8 cellular contexts compared by ENCODE assay signal in the genomic region with DNA sequence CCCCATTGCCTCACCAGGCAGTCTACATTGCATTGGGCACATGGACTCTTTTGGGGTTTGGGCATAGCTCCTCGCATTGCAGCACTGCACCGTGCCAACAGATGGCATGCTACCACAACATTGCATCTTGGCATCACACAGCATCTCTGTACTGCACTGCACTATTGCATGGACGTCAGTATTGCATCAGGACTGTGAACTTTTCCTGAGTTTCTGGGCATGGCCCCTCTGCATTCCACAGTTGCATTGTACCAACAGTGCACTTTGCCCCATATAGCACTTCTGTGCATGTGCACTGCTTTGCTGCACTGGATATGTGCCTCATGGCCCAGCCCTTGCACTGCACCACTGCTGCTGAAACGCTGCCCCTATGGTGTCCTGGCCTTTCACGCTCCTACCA. TPM values are rescaled to one million over a fixed set of nuclear protein-coding genes. Genes with fewer than 3 reads are reported as not detected.
A peak's percentile ranks its signal among the peaks of the same experiment; 100 is the strongest.
DNase-seq lines count a peak whose midpoint lies in the region; ATAC-seq and TF ChIP-seq lines count a peak whose summit lies in the region.

No MANE protein-coding gene starts in this region.

- no peak overlapping the region for H4K8ac ChIP-seq in H9 (replicated peaks; ENCODE audit: insufficient read length, low read depth, low read length)

- no peaks in the 10 kb centered on the region for H3K36me3 ChIP-seq in WERI-Rb-1

- no peak overlapping the region for H3K4ac ChIP-seq in H9 (ENCODE audit: low read depth, low read length)

- H4K5ac ChIP-seq in H9 (ENCODE audit: insufficient read length, low read depth, low read length), result no peak overlapping the region

- no peak overlapping the region for H3K56ac ChIP-seq in H9 (ENCODE audit: insufficient read length, low read depth, low read length)

- no peak overlapping the region for H3T11ph ChIP-seq in H9 (ENCODE audit: low read length)

- H3K79me2 ChIP-seq in H9 (ENCODE audit: insufficient read depth, low read length), result no peaks in the 10 kb centered on the region

- H2AFZ ChIP-seq in H9 (ENCODE audit: low read length), result no peak overlapping the region

- H3K4me3 ChIP-seq in WERI-Rb-1 (ENCODE audit: low read depth, low read length), result no peak overlapping the region

- no peak overlapping the region for H3K18ac ChIP-seq in H9 (ENCODE audit: insufficient read length, low read depth, low read length)

- H3K23ac ChIP-seq in H9 (ENCODE audit: insufficient read length, low read depth, low read length), result no peak overlapping the region

- peaks cover 14% of the 10 kb centered on the region; the same call in 1 of the 2 replicates for H3K4me1 ChIP-seq in H9 (ENCODE audit: insufficient read depth, low read length)

- ATAC-seq in HG03139 (IDR thresholded peaks at IDR 0.05; ENCODE audit: unreplicated experiment) (no peak), GM18511 (IDR thresholded peaks at IDR 0.05; ENCODE audit: unreplicated experiment) (no peak)

- H3K4me3 Mint-ChIP-seq in H9, result no peak overlapping the region
- no peak overlapping the region for H3K4me3 Mint-ChIP-seq in activated CD4-positive, alpha-beta T cell treated with anti-CD3 and anti-CD28 coated beads, Interleukin-2, amount 10 ng/mL, durations not matched to agents 7 days and 5 days

- H3K4me2 ChIP-seq in H9 (ENCODE audit: insufficient read depth, insufficient read length, low read length), result no peak overlapping the region

- H4K20me1 ChIP-seq in H9 (ENCODE audit: control insufficient read depth, insufficient read depth, insufficient read length), result no peaks in the 10 kb centered on the region

- no peak overlapping the region for H3K9ac ChIP-seq in H9 (ENCODE audit: extremely low read depth, insufficient read length, low read length)

- H3K27me3 ChIP-seq in H9 (ENCODE audit: insufficient read depth, low read length) (no peaks in the 10 kb centered on the region), WERI-Rb-1 (ENCODE audit: insufficient read depth, low read depth, severe bottlenecking) (no peaks in the 10 kb centered on the region)

- H3K9me3 ChIP-seq in H9 (ENCODE audit: control insufficient read depth, low read depth, low read length) (no peaks in the 10 kb centered on the region), WERI-Rb-1 (ENCODE audit: severe bottlenecking) (no peaks in the 10 kb centered on the region)

- no peak overlapping the region for H2BK20ac ChIP-seq in H9 (ENCODE audit: low read depth, low read length, poor library complexity, severe bottlenecking)

- no CpG with 5 or more reads among the region's 5 CpGs for whole genome bisulfite sequencing in H9 (ENCODE audit: extremely low coverage, insufficient read length, low lambda C conversion rate)

- H3K14ac ChIP-seq in H9 (ENCODE audit: insufficient read depth, low read length), result no peak overlapping the region

- no peaks in the 10 kb centered on the region for H3K36me3 Mint-ChIP-seq in H9 (ENCODE audit: insufficient read depth in 1 of 3, low read depth in 3 of 3)
- no peaks in the 10 kb centered on the region for H3K36me3 Mint-ChIP-seq in activated CD4-positive, alpha-beta T cell treated with anti-CD3 and anti-CD28 coated beads, Interleukin-2, amount 10 ng/mL, durations not matched to agents 7 days and 5 days (ENCODE audit: low read depth)

- H2BK12ac ChIP-seq in H9 (ENCODE audit: insufficient read length, low read depth, low read length), result no peak overlapping the region

- no peak for DNase-seq in AG09319 (ENCODE audit: extremely low read depth, low read depth)
- no peak for DNase-seq in H9
- DNase-seq in WERI-Rb-1, result no peak
- peak; percentile 29 for DNase-seq in kidney tubule cell (ENCODE audit: low spot score)
- no peak for DNase-seq in T-helper 1 cell
- DNase-seq in activated CD4-positive, alpha-beta T cell treated with anti-CD3 and anti-CD28 coated beads, Interleukin-2, amount 10 ng/mL, durations not matched to agents 7 days and 5 days, result no peak

- no peak overlapping the region for H4K91ac ChIP-seq in H9 (ENCODE audit: insufficient read length, low read depth, low read length)

- no peaks in the 10 kb centered on the region for H3K27me3 Mint-ChIP-seq in H9 (ENCODE audit: low read depth)
- peaks cover 6% of the 10 kb centered on the region for H3K27me3 Mint-ChIP-seq in activated CD4-positive, alpha-beta T cell treated with anti-CD3 and anti-CD28 coated beads, Interleukin-2, amount 10 ng/mL, durations not matched to agents 7 days and 5 days

- peaks cover 40 to 47% of the 10 kb centered on the region in 2 experiments for H3K4me1 Mint-ChIP-seq in H9
- peaks cover 2% of the 10 kb centered on the region for H3K4me1 Mint-ChIP-seq in activated CD4-positive, alpha-beta T cell treated with anti-CD3 and anti-CD28 coated beads, Interleukin-2, amount 10 ng/mL, durations not matched to agents 7 days and 5 days

- H3K27ac Mint-ChIP-seq in H9, result no peak overlapping the region
- H3K27ac Mint-ChIP-seq in activated CD4-positive, alpha-beta T cell treated with anti-CD3 and anti-CD28 coated beads, Interleukin-2, amount 10 ng/mL, durations not matched to agents 7 days and 5 days, result no peak overlapping the region

- TF ChIP-seq CTCF in AG09319 (IDR thresholded peaks at IDR 0.05; ENCODE audit: low read depth, low read length) (peak; percentile 56), H9 (conservative IDR thresholded peaks at IDR 0.05) (peak; percentile 54), WERI-Rb-1 (IDR thresholded peaks at IDR 0.05; ENCODE audit: low read depth, low read length) (peak; percentile 61)

- H2BK120ac ChIP-seq in H9 (ENCODE audit: low read depth, low read length, poor library complexity, severe bottlenecking), result no peak overlapping the region

- H3K23me2 ChIP-seq in H9 (ENCODE audit: insufficient read length, low read depth, low read length, poor library complexity, severe bottlenecking), result peaks cover 3% of the 10 kb centered on the region

- H3K27ac ChIP-seq in H9 (ENCODE audit: insufficient read length, low read depth, low read length) (no peak overlapping the region), WERI-Rb-1 (no peak overlapping the region)

- CTCF ChIA-PET in activated CD4-positive, alpha-beta T cell treated with anti-CD3 and anti-CD28 coated beads, Interleukin-2, amount 10 ng/mL, durations not matched to agents 7 days and 5 days (lab: Charles Lee), result interaction anchor here (0.5 kb wide), 1 partner anchor 444 kb away, joined by 3 read pairs; no protein-coding TSS in a partner anchor

- no peak overlapping the region for H2AK5ac ChIP-seq in H9 (ENCODE audit: insufficient read length, low read length)

- no peak overlapping the region for H2BK5ac ChIP-seq in H9 (ENCODE audit: insufficient read length, low read length)

- H3K9me3 Mint-ChIP-seq in H9, result no peaks in the 10 kb centered on the region
- H3K9me3 Mint-ChIP-seq in activated CD4-positive, alpha-beta T cell treated with anti-CD3 and anti-CD28 coated beads, Interleukin-2, amount 10 ng/mL, durations not matched to agents 7 days and 5 days, result no peaks in the 10 kb centered on the region

- H2BK15ac ChIP-seq in H9 (ENCODE audit: low read depth, low read length), result no peak overlapping the region

- no peaks in the 10 kb centered on the region for H3K79me1 ChIP-seq in H9 (ENCODE audit: insufficient read depth, low read depth, low read length, poor library complexity, severe bottlenecking)

- POLR2A ChIA-PET in activated CD4-positive, alpha-beta T cell treated with anti-CD3 and anti-CD28 coated beads, Interleukin-2, amount 10 ng/mL, durations not matched to agents 7 days and 5 days (lab: Charles Lee), result no interaction called here

RNA-seq across cellular contexts. Expression of gene PTPRU, which starts 9.6 kb away (rescaled TPM):
- total RNA-seq in H9 (2021), result 45.0 and 45.5 TPM in 2 replicates
- total RNA-seq in activated CD4-positive, alpha-beta T cell treated with anti-CD3 and anti-CD28 coated beads, Interleukin-2, amount 10 ng/mL, durations not matched to agents 7 days and 5 days, result under 1 TPM; 0.22 to 0.31 TPM

RNA-seq across cellular contexts. Expression of gene MECR, which starts 15.1 kb away (rescaled TPM):
- 25.8 and 30.9 TPM in 2 replicates for total RNA-seq in H9 (2021)
- total RNA-seq in activated CD4-positive, alpha-beta T cell treated with anti-CD3 and anti-CD28 coated beads, Interleukin-2, amount 10 ng/mL, durations not matched to agents 7 days and 5 days, result 10 to 100 TPM; 16.4 to 19.7 TPM

Comparison
In these comparisons a context has a peak if more than half of its experiments do, and no peak if none do; other contexts are left out.
1. RNA of gene PTPRU, which starts 9.6 kb away (total RNA-seq): 45.0 to 45.5 TPM in H9; 0.22 to 0.31 TPM in activated CD4-positive, alpha-beta T cell treated with anti-CD3 and anti-CD28 coated beads, Interleukin-2, amount 10 ng/mL, durations not matched to agents 7 days and 5 days; every median in the first group is over 10 times any median in the second.
2. Peak in every context shown above with its lines, with median percentiles within 50 percentile points of each other: CTCF ChIP-seq.